ENCODE assay signal across 8 cellular contexts in the genomic region with DNA sequence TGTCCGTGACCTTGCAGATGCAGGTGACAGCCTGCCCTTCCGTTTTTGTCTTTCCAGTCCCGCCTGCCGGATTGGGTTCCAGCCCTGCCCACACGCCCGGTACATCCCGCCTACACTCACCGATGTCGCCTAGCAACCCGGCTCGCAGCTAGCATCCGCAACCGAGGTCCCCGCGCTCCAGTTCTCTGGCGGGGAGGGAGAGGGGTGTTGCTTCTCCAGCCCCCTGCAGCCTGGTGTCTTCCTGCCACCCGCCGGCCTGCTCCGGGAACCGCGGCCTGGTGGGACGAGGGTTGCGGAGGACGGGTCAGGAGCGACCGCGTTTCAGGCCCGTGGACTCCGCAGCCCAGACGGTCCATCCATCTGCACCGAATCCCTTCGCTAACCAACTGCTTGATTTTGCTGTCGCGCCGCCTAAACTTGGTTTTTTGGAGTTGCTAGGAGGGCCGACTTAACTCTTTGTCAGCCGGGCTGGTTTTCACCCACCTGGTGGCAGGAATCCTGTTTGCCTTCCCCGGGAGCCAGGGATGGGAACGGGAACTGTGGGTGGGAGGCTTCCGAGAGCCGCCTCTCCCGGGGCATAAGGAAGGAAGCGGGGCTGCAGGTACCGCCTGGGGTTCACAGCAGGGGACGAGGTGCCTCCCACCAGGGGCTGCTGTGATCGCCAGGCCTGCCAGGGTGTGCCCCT. TPM values are rescaled to one million over a fixed set of nuclear protein-coding genes. Genes with fewer than 3 reads are reported as not detected.
A peak's percentile ranks its signal among the peaks of the same experiment; 100 is the strongest.
DNase-seq lines count a peak whose midpoint lies in the region; ATAC-seq and TF ChIP-seq lines count a peak whose summit lies in the region.

No MANE protein-coding gene starts in this region.

- peaks cover 4 to 17% (median 6%) of the 10 kb centered on the region in 7 donors for H3K9me3 Mint-ChIP-seq in CD14-positive monocyte
- H3K9me3 Mint-ChIP-seq in activated naive CD4-positive, alpha-beta T cell treated with anti-CD3 and anti-CD28 coated beads, Interleukin-2, amount 10 ng/mL, durations not matched to agents 7 days and 5 days: peaks cover 7% of the 10 kb centered on the region

- peaks cover 0 to 2% of the 10 kb centered on the region in 2 donors for H3K36me3 Mint-ChIP-seq in CD14-positive monocyte
- peaks cover 10% of the 10 kb centered on the region for H3K36me3 Mint-ChIP-seq in activated naive CD4-positive, alpha-beta T cell treated with anti-CD3 and anti-CD28 coated beads, Interleukin-2, amount 10 ng/mL, durations not matched to agents 7 days and 5 days

- no peaks in the 10 kb centered on the region for H3K79me2 ChIP-seq in smooth muscle cell (ENCODE audit: low read depth)

- no peak overlapping the region for H2AFZ ChIP-seq in smooth muscle cell (ENCODE audit: low read depth)

- TF ChIP-seq CTCF in CD14-positive monocyte (IDR thresholded peaks at IDR 0.05) (no peak), smooth muscle cell (IDR thresholded peaks at IDR 0.05; ENCODE audit: borderline replicate concordance, insufficient read depth, poor library complexity, severe bottlenecking) (peak; percentile 31)

- no peak for DNase-seq in CD14-positive monocyte (ENCODE audit: low spot score)
- peak; percentile 11 for DNase-seq in NCI-H345 treated with DMSO at 0.1 percent for 48 hours (lab: John Stamatoyannopoulos, UW; ENCODE audit: unreplicated experiment)
- peak; percentile 83 for DNase-seq in activated naive CD4-positive, alpha-beta T cell treated with anti-CD3 and anti-CD28 coated beads, Interleukin-2, amount 10 ng/mL, durations not matched to agents 7 days and 5 days
- peak; percentile 58 for DNase-seq in left ventricle myocardium superior
- DNase-seq in smooth muscle cell (lab: John Stamatoyannopoulos, UW; ENCODE audit: unreplicated experiment): no peak
- no peak for DNase-seq in islet precursor cell

- WGBS in smooth muscle cell (ENCODE audit: low lambda C conversion rate): 11% methylated on average over 44 of the region's 46 CpGs

- H3K4me3 ChIP-seq in smooth muscle cell: no peak overlapping the region

- no peaks in the 10 kb centered on the region for H4K20me1 ChIP-seq in smooth muscle cell (ENCODE audit: low read depth)

- peak overlapping the region; percentile 47 to 73 for H3K4me3 Mint-ChIP-seq in CD14-positive monocyte
- peak overlapping the region; percentile 54 for H3K4me3 Mint-ChIP-seq in activated naive CD4-positive, alpha-beta T cell treated with anti-CD3 and anti-CD28 coated beads, Interleukin-2, amount 10 ng/mL, durations not matched to agents 7 days and 5 days

- CTCF ChIA-PET in activated naive CD4-positive, alpha-beta T cell treated with anti-CD3 and anti-CD28 coated beads, Interleukin-2, amount 10 ng/mL, durations not matched to agents 7 days and 5 days (lab: Charles Lee): interaction anchor here (1.6 kb wide), 1 partner anchor 21 kb away, joined by 4 read pairs; no protein-coding TSS in a partner anchor

- peaks cover 50 to 55% (median 53%) of the 10 kb centered on the region in 3 donors for H3K27me3 Mint-ChIP-seq in CD14-positive monocyte (ENCODE audit: low read depth in 3 of 3)
- peaks cover 27% of the 10 kb centered on the region for H3K27me3 Mint-ChIP-seq in activated naive CD4-positive, alpha-beta T cell treated with anti-CD3 and anti-CD28 coated beads, Interleukin-2, amount 10 ng/mL, durations not matched to agents 7 days and 5 days

- intact Hi-C loops in CD14-positive monocyte (cut with micrococcal nuclease) (no loop called here), left ventricle myocardium superior (cut with micrococcal nuclease) (no loop called here)

- no peaks in the 10 kb centered on the region for H3F3A ChIP-seq in smooth muscle cell (ENCODE audit: low read depth)

- no peak overlapping the region for H3K27ac ChIP-seq in smooth muscle cell (ENCODE audit: low read depth)

- H3K4me1 ChIP-seq in smooth muscle cell (ENCODE audit: low read depth): no peaks in the 10 kb centered on the region

- peaks cover 37% of the 10 kb centered on the region for H3K27me3 ChIP-seq in smooth muscle cell (ENCODE audit: low read depth)

- no peak overlapping the region for H3K4me2 ChIP-seq in smooth muscle cell

- peak; percentile 52 for ATAC-seq in left ventricle myocardium superior
- no peak for ATAC-seq in HG03175 (IDR thresholded peaks at IDR 0.05; ENCODE audit: unreplicated experiment)
- no peak for ATAC-seq in HG03025 (IDR thresholded peaks at IDR 0.05; ENCODE audit: low FRiP score, unreplicated experiment)

- peak overlapping the region in 1 of 7 donors; percentile 75 for H3K27ac Mint-ChIP-seq in CD14-positive monocyte
- H3K27ac Mint-ChIP-seq in activated naive CD4-positive, alpha-beta T cell treated with anti-CD3 and anti-CD28 coated beads, Interleukin-2, amount 10 ng/mL, durations not matched to agents 7 days and 5 days: peak overlapping the region; percentile 58

- H3K36me3 ChIP-seq in smooth muscle cell (ENCODE audit: low read depth): no peaks in the 10 kb centered on the region

- no peak overlapping the region for H3K9ac ChIP-seq in smooth muscle cell (ENCODE audit: low read depth)

- H3K4me1 Mint-ChIP-seq in CD14-positive monocyte: peaks cover 7% of the 10 kb centered on the region
- peaks cover 56% of the 10 kb centered on the region for H3K4me1 Mint-ChIP-seq in activated naive CD4-positive, alpha-beta T cell treated with anti-CD3 and anti-CD28 coated beads, Interleukin-2, amount 10 ng/mL, durations not matched to agents 7 days and 5 days

- no peaks in the 10 kb centered on the region for H3K9me3 ChIP-seq in smooth muscle cell (replicated peaks; ENCODE audit: low read depth)

RNA-seq across cellular contexts. Expression of gene MATK, which starts 15.4 kb away (rescaled TPM):
- polyA plus RNA-seq in CD14-positive monocyte (under 1 TPM; 0.20 to 0.44 TPM), smooth muscle cell (not detected in 2 replicates)
- total RNA-seq in left ventricle myocardium superior (0.62 TPM), smooth muscle cell (not detected in 2 replicates)

RNA-seq across cellular contexts. Expression of gene RAX2, which starts 29.5 kb away (rescaled TPM):
- polyA plus RNA-seq in CD14-positive monocyte (not detected), smooth muscle cell (not detected in 2 replicates)
- total RNA-seq in left ventricle myocardium superior (not detected), smooth muscle cell (not detected in 2 replicates)

RNA-seq across cellular contexts. Expression of gene MRPL54, which starts 39.1 kb away (rescaled TPM):
- polyA plus RNA-seq in CD14-positive monocyte (100 to 1,000 TPM; 115 to 133 TPM), smooth muscle cell (60.8 and 64.4 TPM in 2 replicates)
- total RNA-seq in left ventricle myocardium superior (70.8 TPM), smooth muscle cell (19.5 and 33.8 TPM in 2 replicates)

RNA-seq across cellular contexts. Expression of gene APBA3, which starts 40.1 kb away (rescaled TPM):
- polyA plus RNA-seq in CD14-positive monocyte (10 to 100 TPM; 14.5 to 16.1 TPM), smooth muscle cell (27.9 and 28.4 TPM in 2 replicates)
- total RNA-seq in left ventricle myocardium superior (12.5 TPM), smooth muscle cell (7.7 and 16.1 TPM in 2 replicates)

Comparison
In these comparisons a context has a peak if more than half of its experiments do, and no peak if none do; other contexts are left out.
1. DNase-seq: peak in NCI-H345 treated with DMSO at 0.1 percent for 48 hours (single experiment), activated naive CD4-positive, alpha-beta T cell treated with anti-CD3 and anti-CD28 coated beads, Interleukin-2, amount 10 ng/mL, durations not matched to agents 7 days and 5 days (single experiment) and left ventricle myocardium superior (single experiment); none in CD14-positive monocyte (single experiment), smooth muscle cell (single experiment) and islet precursor cell (single experiment).